In the genomic region with DNA sequence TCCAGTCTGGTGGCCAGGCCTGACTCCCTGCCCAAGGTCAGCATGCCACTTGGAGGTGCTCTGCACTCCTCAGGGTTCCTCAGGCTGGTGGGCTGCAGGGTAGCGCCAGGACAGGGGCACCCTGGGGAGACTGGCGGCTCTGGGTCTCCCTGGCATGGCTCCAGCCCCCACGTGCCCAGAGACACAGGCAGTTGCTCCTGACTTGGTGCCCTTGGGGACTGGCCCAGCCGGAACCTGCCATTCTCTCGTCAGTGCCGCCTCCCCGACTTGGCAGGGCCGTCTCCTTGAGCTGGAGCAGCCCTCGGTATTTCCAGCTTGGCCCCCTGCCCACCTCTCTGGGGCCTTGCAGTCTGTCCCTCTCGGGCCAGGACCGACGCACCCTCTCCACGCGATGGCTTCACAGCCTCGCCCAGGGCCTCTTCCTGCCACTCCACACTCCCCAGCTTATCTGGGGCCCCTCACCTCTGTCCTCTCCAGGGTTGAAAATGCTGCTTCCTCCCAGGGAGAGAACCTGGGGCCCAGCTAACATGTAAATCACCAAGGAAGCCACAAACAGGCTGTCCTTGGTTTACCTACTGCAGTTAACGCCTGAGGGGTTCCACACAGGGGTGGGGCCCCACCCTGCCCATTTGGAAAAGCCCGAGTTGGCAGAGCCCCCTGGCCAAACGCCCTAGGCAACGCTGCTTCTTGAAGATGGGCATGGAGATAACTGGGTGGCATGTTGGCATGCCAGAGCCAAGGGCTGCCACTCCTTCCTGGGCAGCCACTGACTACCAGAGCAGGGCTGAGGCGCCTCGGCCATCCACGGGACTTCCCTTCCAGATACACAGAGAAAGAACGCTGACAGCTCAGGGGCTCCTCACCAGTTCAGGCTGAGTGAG, we compare ENCODE assay signal across 8 cellular contexts.
DNase-seq lines count a peak whose midpoint lies in the region; ATAC-seq lines count a peak whose summit lies in the region.

No MANE protein-coding gene starts in this region.

- DNase-seq in COR-L47 (lab: John Stamatoyannopoulos, UW) (peak; percentile 71), SJSA1 (ENCODE audit: low read depth in 1 of 2, low spot score in 2 of 2) (peak; percentile 57 to 68), left cardiac atrium (peak; percentile 95), sciatic nerve (ENCODE audit: low spot score) (peak; percentile 79), iPS-NIHi11 (ENCODE audit: low spot score) (no peak), ecto neural progenitor cell (ENCODE audit: low spot score) (no peak)

- H3K4me1 ChIP-seq in SJSA1 (replicated peaks): peaks cover 91% of the 10 kb centered on the region

- H3K27me3 ChIP-seq in SJSA1 (replicated peaks): no peaks in the 10 kb centered on the region

- H3K4me3 ChIP-seq in SJSA1: no peak overlapping the region

- H3K9me3 ChIP-seq in SJSA1 (replicated peaks): no peaks in the 10 kb centered on the region

- peaks cover 19% of the 10 kb centered on the region for H3K36me3 ChIP-seq in SJSA1

- intact Hi-C loops in left cardiac atrium (cut with DNase I) (no loop called here), sciatic nerve (cut with DNase I) (no loop called here)

- peak; percentile 86 for ATAC-seq in left cardiac atrium
- peak; percentile 67 for ATAC-seq in sciatic nerve
- no peak for ATAC-seq in HG03460 (IDR thresholded peaks at IDR 0.05; ENCODE audit: unreplicated experiment)
- ATAC-seq in HG02798 (IDR thresholded peaks at IDR 0.05; ENCODE audit: poor library complexity, unreplicated experiment): no peak

- H3K27ac ChIP-seq in SJSA1: peak overlapping the region; percentile 88

Comparison
In these comparisons a context has a peak if more than half of its experiments do, and no peak if none do; other contexts are left out.
1. DNase-seq: peak in COR-L47 (single experiment), SJSA1 (2 of 2), left cardiac atrium (single experiment) and sciatic nerve (single experiment); none in iPS-NIHi11 (single experiment) and ecto neural progenitor cell (single experiment).
2. ATAC-seq: peak in left cardiac atrium (2 of 2) and sciatic nerve (single experiment); none in HG03460 (single experiment) and HG02798 (single experiment).